8 cellular contexts compared by ENCODE assay signal in genomic region chr2:120687210-120687609, GRCh38.
"Had no signal": no experiment of that assay in that cellular context is flagged by ENCODE, and none has a peak within 500 bp of the region (broad histone marks: within the 10 kb centered on the region; RNA-seq: fewer than 3 reads in every experiment).

No MANE protein-coding gene starts in this region.

- H3K4me2 ChIP-seq: GM23338 had no signal

- H3K4me1 ChIP-seq: HAP-1 had no signal

- H3K27ac ChIP-seq: GM23248 had no signal

- H2AFZ ChIP-seq: GM23248, GM23338 had no signal

- H3K9me3 Mint-ChIP-seq: GM23338, H9, HFFc6 had no signal

- FAIRE-seq: H54 had no signal

- H3K36me3 ChIP-seq: HAP-1 had no signal

- H3K4me3 Mint-ChIP-seq: GM23338, H9, HFFc6 had no signal

- DNase-seq: GM23248, GOT3, H9, HCEC 1CT, HFFc6 had no signal

- H3K9me3 ChIP-seq: HAP-1 had no signal

- H3K9ac ChIP-seq: GM23248 had no signal

- H3K27ac Mint-ChIP-seq: GM23338, H9, HFFc6 had no signal

- H3K4me3 ChIP-seq: GM23248, GM23338, HAP-1 had no signal
